1 cellular context compared by ENCODE assay signal in the genomic region with DNA sequence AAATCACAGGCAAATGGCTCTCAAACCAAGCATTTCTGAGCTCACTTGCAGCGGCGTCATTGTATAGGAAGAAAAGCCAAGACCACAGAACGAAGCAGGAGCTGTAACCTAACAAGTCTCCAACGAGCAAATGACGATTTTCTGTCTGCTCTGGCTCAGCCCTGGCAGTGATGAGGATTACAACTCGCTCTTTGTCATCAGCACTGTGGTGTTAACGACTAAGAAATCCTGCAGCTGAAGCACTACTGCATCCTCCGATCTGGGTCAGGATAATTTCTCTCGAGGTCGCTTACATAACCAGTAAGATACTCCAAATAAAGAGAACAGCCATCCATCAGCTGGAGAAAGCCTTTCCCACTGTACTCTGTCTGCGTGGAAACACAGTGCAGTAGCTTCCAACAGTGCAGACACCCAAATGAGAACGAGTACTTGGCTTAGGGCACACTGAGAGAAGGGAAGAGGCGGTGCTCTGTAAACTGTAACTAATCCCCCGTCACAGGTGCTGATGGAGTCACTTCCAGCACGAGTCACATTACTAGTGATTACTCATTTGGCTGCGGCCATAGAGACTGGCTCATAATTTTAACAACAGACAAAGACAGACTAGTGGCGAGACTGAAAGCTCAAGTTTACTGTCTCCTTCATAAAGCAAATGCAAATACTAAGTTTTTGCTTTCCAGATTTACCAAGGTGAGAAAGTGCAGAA.
TF ChIP-seq lines count a peak whose summit lies in the region.

No MANE protein-coding gene starts in this region.

TF ChIP-seq in HEK293, 187 proteins besides CTCF, POLR2A, EP300 and RAD21 (continued from another document and continues in another):
- no peak for TF ChIP-seq ZNF280D (tag by site-specific recombination; IDR thresholded peaks at IDR 0.05)
- no peak for TF ChIP-seq ZNF426 (tag by site-specific recombination; IDR thresholded peaks at IDR 0.05)
- TF ChIP-seq ZNF138 (tag by site-specific recombination; IDR thresholded peaks at IDR 0.05; ENCODE audit: borderline replicate concordance), result no peak
- no peak for TF ChIP-seq ZNF514 (tag by site-specific recombination; IDR thresholded peaks at IDR 0.05)
- TF ChIP-seq ZBTB20 (tag by site-specific recombination; IDR thresholded peaks at IDR 0.05), result peak; percentile 66; the same call in 1 of the 2 replicates
- no peak for TF ChIP-seq ZNF155 (tag by site-specific recombination; IDR thresholded peaks at IDR 0.05)
- TF ChIP-seq PRDM4 (tag by site-specific recombination; IDR thresholded peaks at IDR 0.05), result 0 out of 2 replicates have a peak, but pooled peaks have one; percentile 35
- no peak for TF ChIP-seq HOXA7 (CRISPR knock-in tag; IDR thresholded peaks at IDR 0.05; ENCODE audit: borderline replicate concordance)
- no peak for TF ChIP-seq ZNF677 (tag by site-specific recombination; IDR thresholded peaks at IDR 0.05)
- peak; percentile 45 for TF ChIP-seq ZIC2 (tag by site-specific recombination; IDR thresholded peaks at IDR 0.05)
- TF ChIP-seq ZNF624 (tag by site-specific recombination; IDR thresholded peaks at IDR 0.05), result no peak
- TF ChIP-seq ZNF560 (tag by site-specific recombination; IDR thresholded peaks at IDR 0.05; ENCODE audit: borderline replicate concordance), result no peak
- TF ChIP-seq ZNF48 (tag by site-specific recombination; IDR thresholded peaks at IDR 0.05), result no peak
- TF ChIP-seq, protein P1, sequence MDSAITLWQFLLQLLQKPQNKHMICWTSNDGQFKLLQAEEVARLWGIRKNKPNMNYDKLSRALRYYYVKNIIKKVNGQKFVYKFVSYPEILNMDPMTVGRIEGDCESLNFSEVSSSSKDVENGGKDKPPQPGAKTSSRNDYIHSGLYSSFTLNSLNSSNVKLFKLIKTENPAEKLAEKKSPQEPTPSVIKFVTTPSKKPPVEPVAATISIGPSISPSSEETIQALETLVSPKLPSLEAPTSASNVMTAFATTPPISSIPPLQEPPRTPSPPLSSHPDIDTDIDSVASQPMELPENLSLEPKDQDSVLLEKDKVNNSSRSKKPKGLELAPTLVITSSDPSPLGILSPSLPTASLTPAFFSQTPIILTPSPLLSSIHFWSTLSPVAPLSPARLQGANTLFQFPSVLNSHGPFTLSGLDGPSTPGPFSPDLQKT (IDR thresholded peaks at IDR 0.05; ENCODE audit: borderline replicate concordance, low read depth, low read length), result no peak
- TF ChIP-seq ZBTB6 (tag by site-specific recombination; IDR thresholded peaks at IDR 0.05), result peak; percentile 86
- no peak for TF ChIP-seq ZNF529 (tag by site-specific recombination; IDR thresholded peaks at IDR 0.05; ENCODE audit: insufficient replicate concordance)
- no peak for TF ChIP-seq ZNF114 (tag by site-specific recombination; IDR thresholded peaks at IDR 0.05)
- TF ChIP-seq KLF7 (tag by site-specific recombination; IDR thresholded peaks at IDR 0.05; ENCODE audit: borderline replicate concordance), result no peak
- TF ChIP-seq ZNF302 (tag by site-specific recombination; IDR thresholded peaks at IDR 0.05; ENCODE audit: low read depth), result no peak
- TF ChIP-seq ZNF366 (tag by site-specific recombination; conservative IDR thresholded peaks at IDR 0.05), result peak; percentile 96
- peak; percentile 40; the same call in 1 of the 2 replicates for TF ChIP-seq KLF16 (tag by site-specific recombination; IDR thresholded peaks at IDR 0.05)
- TF ChIP-seq ZFP41 (tag by site-specific recombination; IDR thresholded peaks at IDR 0.05; ENCODE audit: borderline replicate concordance), result no peak
- TF ChIP-seq, protein P2, sequence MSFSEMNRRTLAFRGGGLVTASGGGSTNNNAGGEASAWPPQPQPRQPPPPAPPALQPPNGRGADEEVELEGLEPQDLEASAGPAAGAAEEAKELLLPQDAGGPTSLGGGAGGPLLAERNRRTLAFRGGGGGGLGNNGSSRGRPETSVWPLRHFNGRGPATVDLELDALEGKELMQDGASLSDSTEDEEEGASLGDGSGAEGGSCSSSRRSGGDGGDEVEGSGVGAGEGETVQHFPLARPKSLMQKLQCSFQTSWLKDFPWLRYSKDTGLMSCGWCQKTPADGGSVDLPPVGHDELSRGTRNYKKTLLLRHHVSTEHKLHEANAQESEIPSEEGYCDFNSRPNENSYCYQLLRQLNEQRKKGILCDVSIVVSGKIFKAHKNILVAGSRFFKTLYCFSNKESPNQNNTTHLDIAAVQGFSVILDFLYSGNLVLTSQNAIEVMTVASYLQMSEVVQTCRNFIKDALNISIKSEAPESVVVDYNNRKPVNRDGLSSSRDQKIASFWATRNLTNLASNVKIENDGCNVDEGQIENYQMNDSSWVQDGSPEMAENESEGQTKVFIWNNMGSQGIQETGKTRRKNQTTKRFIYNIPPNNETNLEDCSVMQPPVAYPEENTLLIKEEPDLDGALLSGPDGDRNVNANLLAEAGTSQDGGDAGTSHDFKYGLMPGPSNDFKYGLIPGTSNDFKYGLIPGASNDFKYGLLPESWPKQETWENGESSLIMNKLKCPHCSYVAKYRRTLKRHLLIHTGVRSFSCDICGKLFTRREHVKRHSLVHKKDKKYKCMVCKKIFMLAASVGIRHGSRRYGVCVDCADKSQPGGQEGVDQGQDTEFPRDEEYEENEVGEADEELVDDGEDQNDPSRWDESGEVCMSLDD (tag by site-specific recombination; IDR thresholded peaks at IDR 0.05), result no peak
- no peak for TF ChIP-seq ZNF140 (tag by site-specific recombination; IDR thresholded peaks at IDR 0.05)
- no peak for TF ChIP-seq ZNF404 (tag by site-specific recombination; IDR thresholded peaks at IDR 0.05)
- TF ChIP-seq, protein P3, sequence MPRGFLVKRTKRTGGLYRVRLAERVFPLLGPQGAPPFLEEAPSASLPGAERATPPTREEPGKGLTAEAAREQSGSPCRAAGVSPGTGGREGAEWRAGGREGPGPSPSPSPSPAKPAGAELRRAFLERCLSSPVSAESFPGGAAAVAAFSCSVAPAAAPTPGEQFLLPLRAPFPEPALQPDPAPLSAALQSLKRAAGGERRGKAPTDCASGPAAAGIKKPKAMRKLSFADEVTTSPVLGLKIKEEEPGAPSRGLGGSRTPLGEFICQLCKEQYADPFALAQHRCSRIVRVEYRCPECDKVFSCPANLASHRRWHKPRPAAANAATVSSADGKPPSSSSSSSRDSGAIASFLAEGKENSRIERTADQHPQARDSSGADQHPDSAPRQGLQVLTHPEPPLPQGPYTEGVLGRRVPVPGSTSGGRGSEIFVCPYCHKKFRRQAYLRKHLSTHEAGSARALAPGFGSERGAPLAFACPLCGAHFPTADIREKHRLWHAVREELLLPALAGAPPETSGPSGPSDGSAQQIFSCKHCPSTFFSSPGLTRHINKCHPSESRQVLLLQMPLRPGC (tag by site-specific recombination; IDR thresholded peaks at IDR 0.05), result peak; percentile 88; the same call in 1 of the 2 replicates
- no peak for TF ChIP-seq ZNF416 (tag by site-specific recombination; IDR thresholded peaks at IDR 0.05)
- peak; percentile 97 for TF ChIP-seq ZNF561 (tag by site-specific recombination; IDR thresholded peaks at IDR 0.05; ENCODE audit: borderline replicate concordance)
- TF ChIP-seq BCL11A (tag by site-specific recombination; IDR thresholded peaks at IDR 0.05; ENCODE audit: low read depth), result no peak; the same call in 1 of the 2 replicates
- peak; percentile 60; the same call in 1 of the 2 replicates for TF ChIP-seq YY1 (tag by site-specific recombination; IDR thresholded peaks at IDR 0.05)
- TF ChIP-seq ZFP69B (tag by site-specific recombination; IDR thresholded peaks at IDR 0.05), result peak; percentile 41; the same call in 1 of the 2 replicates
- TF ChIP-seq ZNF707 (tag by site-specific recombination; IDR thresholded peaks at IDR 0.05), result no peak
- peak; percentile 96 for TF ChIP-seq SCRT1 (tag by site-specific recombination; IDR thresholded peaks at IDR 0.05; ENCODE audit: borderline replicate concordance)
- no peak for TF ChIP-seq ZNF664 (tag by site-specific recombination; IDR thresholded peaks at IDR 0.05)
- peak; percentile 88 for TF ChIP-seq ZNF596 (tag by site-specific recombination; IDR thresholded peaks at IDR 0.05)
- TF ChIP-seq ZNF792 (tag by site-specific recombination; IDR thresholded peaks at IDR 0.05), result no peak
- TF ChIP-seq ZNF112 (tag by site-specific recombination; IDR thresholded peaks at IDR 0.05), result no peak
- TF ChIP-seq, protein P4, sequence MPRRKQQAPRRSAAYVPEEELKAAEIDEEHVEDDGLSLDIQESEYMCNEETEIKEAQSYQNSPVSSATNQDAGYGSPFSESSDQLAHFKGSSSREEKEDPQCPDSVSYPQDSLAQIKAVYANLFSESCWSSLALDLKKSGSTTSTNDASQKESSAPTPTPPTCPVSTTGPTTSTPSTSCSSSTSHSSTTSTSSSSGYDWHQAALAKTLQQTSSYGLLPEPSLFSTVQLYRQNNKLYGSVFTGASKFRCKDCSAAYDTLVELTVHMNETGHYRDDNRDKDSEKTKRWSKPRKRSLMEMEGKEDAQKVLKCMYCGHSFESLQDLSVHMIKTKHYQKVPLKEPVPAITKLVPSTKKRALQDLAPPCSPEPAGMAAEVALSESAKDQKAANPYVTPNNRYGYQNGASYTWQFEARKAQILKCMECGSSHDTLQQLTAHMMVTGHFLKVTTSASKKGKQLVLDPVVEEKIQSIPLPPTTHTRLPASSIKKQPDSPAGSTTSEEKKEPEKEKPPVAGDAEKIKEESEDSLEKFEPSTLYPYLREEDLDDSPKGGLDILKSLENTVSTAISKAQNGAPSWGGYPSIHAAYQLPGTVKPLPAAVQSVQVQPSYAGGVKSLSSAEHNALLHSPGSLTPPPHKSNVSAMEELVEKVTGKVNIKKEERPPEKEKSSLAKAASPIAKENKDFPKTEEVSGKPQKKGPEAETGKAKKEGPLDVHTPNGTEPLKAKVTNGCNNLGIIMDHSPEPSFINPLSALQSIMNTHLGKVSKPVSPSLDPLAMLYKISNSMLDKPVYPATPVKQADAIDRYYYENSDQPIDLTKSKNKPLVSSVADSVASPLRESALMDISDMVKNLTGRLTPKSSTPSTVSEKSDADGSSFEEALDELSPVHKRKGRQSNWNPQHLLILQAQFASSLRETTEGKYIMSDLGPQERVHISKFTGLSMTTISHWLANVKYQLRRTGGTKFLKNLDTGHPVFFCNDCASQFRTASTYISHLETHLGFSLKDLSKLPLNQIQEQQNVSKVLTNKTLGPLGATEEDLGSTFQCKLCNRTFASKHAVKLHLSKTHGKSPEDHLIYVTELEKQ (tag by site-specific recombination; IDR thresholded peaks at IDR 0.05; ENCODE audit: borderline replicate concordance), result peak; percentile 92
- TF ChIP-seq, protein P5, sequence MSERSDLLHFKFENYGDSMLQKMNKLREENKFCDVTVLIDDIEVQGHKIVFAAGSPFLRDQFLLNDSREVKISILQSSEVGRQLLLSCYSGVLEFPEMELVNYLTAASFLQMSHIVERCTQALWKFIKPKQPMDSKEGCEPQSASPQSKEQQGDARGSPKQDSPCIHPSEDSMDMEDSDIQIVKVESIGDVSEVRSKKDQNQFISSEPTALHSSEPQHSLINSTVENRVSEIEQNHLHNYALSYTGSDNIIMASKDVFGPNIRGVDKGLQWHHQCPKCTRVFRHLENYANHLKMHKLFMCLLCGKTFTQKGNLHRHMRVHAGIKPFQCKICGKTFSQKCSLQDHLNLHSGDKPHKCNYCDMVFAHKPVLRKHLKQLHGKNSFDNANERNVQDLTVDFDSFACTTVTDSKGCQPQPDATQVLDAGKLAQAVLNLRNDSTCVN (tag by site-specific recombination; optimal IDR thresholded peaks at IDR 0.05), result no peak
- no peak for TF ChIP-seq ZNF274 (IDR thresholded peaks at IDR 0.05; ENCODE audit: low read length)
- TF ChIP-seq ZNF274 (tag by site-specific recombination; IDR thresholded peaks at IDR 0.05; ENCODE audit: borderline replicate concordance), result no peak
- TF ChIP-seq KLF9 (tag by site-specific recombination; IDR thresholded peaks at IDR 0.05; ENCODE audit: low read depth), result 0 out of 2 replicates have a peak, but pooled peaks have one; percentile 13
- TF ChIP-seq ZNF670 (tag by site-specific recombination; IDR thresholded peaks at IDR 0.05; ENCODE audit: low read depth), result no peak
